15 cellular contexts compared by ENCODE assay signal in the genomic region with DNA sequence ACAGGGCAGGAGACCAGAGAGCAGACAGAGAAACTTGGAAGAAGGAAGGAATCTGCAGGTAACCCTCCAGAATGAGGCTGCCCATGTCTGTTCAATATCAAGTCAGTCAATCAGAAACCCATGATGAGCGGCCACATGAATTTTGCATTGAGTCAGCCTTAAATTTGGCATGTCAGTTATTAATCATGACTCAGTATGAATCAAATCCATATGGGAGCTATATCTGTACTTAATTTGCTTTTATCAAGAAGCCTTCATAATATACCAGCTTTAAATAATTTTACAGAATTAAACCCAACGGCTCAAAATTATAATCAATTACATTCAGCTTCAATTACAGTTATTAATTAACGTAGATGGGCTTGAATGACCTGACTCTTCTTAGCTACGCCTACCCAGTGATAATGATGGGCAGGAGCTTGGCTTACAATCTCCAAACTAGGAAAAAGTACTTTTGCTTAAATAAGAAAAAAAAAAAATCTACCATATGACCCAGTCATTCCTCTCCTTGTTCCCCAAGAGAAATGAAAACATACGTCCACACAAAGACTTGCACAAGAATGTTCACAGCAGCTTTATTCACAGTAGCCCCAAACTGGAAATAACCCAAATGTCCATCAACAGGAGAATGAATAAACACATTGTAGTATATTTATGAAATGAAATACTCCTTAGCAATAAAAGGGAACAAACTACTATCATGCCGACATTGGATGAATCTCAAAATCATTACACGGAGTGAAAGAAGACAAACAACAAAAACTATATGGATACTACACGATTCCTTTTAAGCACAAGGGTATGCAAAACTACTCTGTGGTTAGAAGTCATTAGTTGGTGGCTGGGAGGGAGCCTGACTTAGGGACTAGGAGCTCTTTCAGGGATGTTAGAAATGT. TPM values are rescaled to one million over a fixed set of nuclear protein-coding genes. Genes with fewer than 3 reads are reported as not detected.
DNase-seq lines count a peak whose midpoint lies in the region; ATAC-seq and TF ChIP-seq lines count a peak whose summit lies in the region.
"Had no signal": no experiment of that assay in that cellular context is flagged by ENCODE, and none has a peak within 500 bp of the region (broad histone marks: within the 10 kb centered on the region; RNA-seq: fewer than 3 reads in every experiment).

No MANE protein-coding gene starts in this region.

- TF ChIP-seq POLR2A in suprapubic skin (IDR thresholded peaks at IDR 0.05) = no peak

- POLR2A ChIA-PET in MCF 10A (lab: Yijun Ruan, JAX) = no interaction called here

- no peaks in the 10 kb centered on the region for H3K4me1 Mint-ChIP-seq in MCF 10A (ENCODE audit: insufficient read depth, unreplicated experiment)

- no peaks in the 10 kb centered on the region for H3K36me3 ChIP-seq in suprapubic skin
- H3K36me3 ChIP-seq: adrenal gland, SJSA1, transverse colon had no signal

- no peak overlapping the region for H3K4me3 Mint-ChIP-seq in MCF 10A (ENCODE audit: unreplicated experiment)
- H3K4me3 Mint-ChIP-seq: H9 had no signal

- no peak overlapping the region for H3K27ac Mint-ChIP-seq in MCF 10A (ENCODE audit: low read depth, unreplicated experiment)

- ATAC-seq in left ventricle myocardium superior = peak; percentile 61

- H3K4me3 ChIP-seq in suprapubic skin = no peak overlapping the region
- H3K4me3 ChIP-seq: adrenal gland, SJSA1, transverse colon had no signal

- peaks cover 23% of the 10 kb centered on the region for H3K4me1 ChIP-seq in suprapubic skin
- H3K4me1 ChIP-seq: SJSA1 had no signal

- peak overlapping the region; percentile 45 for H3K27ac ChIP-seq in suprapubic skin
- H3K27ac ChIP-seq: 22Rv1, adrenal gland, SJSA1, transverse colon had no signal

- BruUV-seq in MCF 10A (replicated peaks; lab: Mats Ljungman, UMichigan) = no TSS peak

- no peak for TF ChIP-seq CTCF in MCF 10A (IDR thresholded peaks at IDR 0.05; ENCODE audit: unreplicated experiment)
- no peak for TF ChIP-seq CTCF in suprapubic skin (IDR thresholded peaks at IDR 0.05)

- WGBS in suprapubic skin = 54% methylated on average over 8 of the region's 8 CpGs

- H3K36me3 Mint-ChIP-seq in MCF 10A (ENCODE audit: insufficient read depth, unreplicated experiment) = no peaks in the 10 kb centered on the region

- peaks cover 6% of the 10 kb centered on the region for H3K9me3 Mint-ChIP-seq in MCF 10A (ENCODE audit: unreplicated experiment)
- H3K9me3 Mint-ChIP-seq: H9 had no signal

- H3K27me3 Mint-ChIP-seq in MCF 10A (ENCODE audit: insufficient read depth, unreplicated experiment) = no peaks in the 10 kb centered on the region

- CTCF ChIA-PET in MCF 10A (lab: Yijun Ruan, JAX) = no interaction called here

- TF ChIP-seq EP300 in suprapubic skin (IDR thresholded peaks at IDR 0.05) = no peak

- H3K27me3 ChIP-seq in suprapubic skin = no peaks in the 10 kb centered on the region
- H3K27me3 ChIP-seq: adrenal gland, SJSA1, transverse colon had no signal

- no peaks in the 10 kb centered on the region for H3K9me3 ChIP-seq in suprapubic skin
- H3K9me3 ChIP-seq: adrenal gland, transverse colon had no signal

- DNase-seq in DMS 273 (lab: John Stamatoyannopoulos, UW; ENCODE audit: unreplicated experiment) (peak; percentile 41), DMS 273 treated with DMSO at 0.1 percent for 48 hours (lab: John Stamatoyannopoulos, UW) (no peak), MCF 10A (ENCODE audit: unreplicated experiment) (peak; percentile 11), left ventricle myocardium superior (no peak), suprapubic skin (ENCODE audit: low spot score in 2 of 2) (no peak), DMS79 (lab: John Stamatoyannopoulos, UW) (no peak), kidney glomerular epithelial cell (lab: John Stamatoyannopoulos, UW) (no peak), NAMALWA (ENCODE audit: low spot score) (no peak)
- DNase-seq: adrenal gland, H9, NCI-H1105, NCI-H524 treated with DMSO at 0.1 percent for 48 hours, transverse colon had no signal

- intact Hi-C loops in MCF 10A (cut with micrococcal nuclease) (no loop called here), left ventricle myocardium superior (cut with micrococcal nuclease) (no loop called here)

RNA-seq across cellular contexts. Expression of a gene that starts 48.6 kb away (rescaled TPM):
- total RNA-seq in MCF 10A (2022) (15.8 and 16.1 TPM in 2 replicates), left ventricle myocardium superior (5.4 TPM), suprapubic skin (10 to 100 TPM; 45.2 to 59.5 (median 49.2) TPM)

Comparison
In these comparisons a context has a peak if more than half of its experiments do, and no peak if none do; other contexts are left out.
1. DNase-seq: peak in DMS 273 (single experiment) and MCF 10A (single experiment); none in DMS 273 treated with DMSO at 0.1 percent for 48 hours (single experiment), left ventricle myocardium superior (single experiment), suprapubic skin (0 of 2), DMS79 (single experiment), kidney glomerular epithelial cell (single experiment) and NAMALWA (single experiment).